21 cellular contexts compared by ENCODE assay signal in the genomic region with DNA sequence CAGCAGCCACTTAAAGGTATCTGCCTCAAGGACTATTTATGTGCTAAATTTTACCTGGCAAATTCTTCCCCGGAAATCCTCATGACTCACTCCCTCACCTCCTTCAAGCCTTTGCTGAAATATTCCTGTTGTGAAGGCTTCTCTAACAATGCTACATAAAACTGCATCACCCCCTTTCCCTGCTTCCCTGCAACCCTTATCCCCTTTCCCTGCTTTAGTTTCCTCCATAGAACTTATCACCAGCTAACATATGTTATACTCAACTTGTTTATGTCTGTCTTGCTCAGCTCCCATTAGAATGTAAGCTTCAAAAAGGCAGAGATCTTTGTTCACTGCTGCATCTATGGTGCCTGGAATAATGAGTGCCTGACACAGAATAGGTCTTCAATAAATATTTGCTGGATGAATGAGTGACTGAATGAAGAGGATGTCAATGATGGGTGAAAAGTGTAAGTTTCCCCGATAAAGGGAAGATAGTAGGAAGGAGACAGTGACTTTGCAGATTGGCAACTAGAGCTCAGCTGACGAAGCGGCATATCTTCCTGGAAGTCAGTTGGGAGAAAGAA. TPM values are rescaled to one million over a fixed set of nuclear protein-coding genes. Genes with fewer than 3 reads are reported as not detected.
A peak's percentile ranks its signal among the peaks of the same experiment; 100 is the strongest.
DNase-seq lines count a peak whose midpoint lies in the region; ATAC-seq, FAIRE-seq and TF ChIP-seq lines count a peak whose summit lies in the region.
"Had no signal": no experiment of that assay in that cellular context is flagged by ENCODE, and none has a peak within 500 bp of the region (broad histone marks: within the 10 kb centered on the region; RNA-seq: fewer than 3 reads in every experiment).

No MANE protein-coding gene starts in this region.

- no peak overlapping the region for H2BK120ac ChIP-seq in trophoblast cell (ENCODE audit: insufficient read depth, low read length, poor library complexity)

- TF ChIP-seq CTCF in K562 (IDR thresholded peaks at IDR 0.05 in 2 of 3, conservative IDR thresholded peaks at IDR 0.05 in 1 of 3; ENCODE audit: insufficient read depth in 2 of 3, low read depth in 1 of 3, low read length in 3 of 3), result no peak
- TF ChIP-seq CTCF in epithelial cell of esophagus (IDR thresholded peaks at IDR 0.05; ENCODE audit: insufficient read depth, low read depth, low read length, missing control alignments), result no peak

- no peak overlapping the region; the same call in 1 of the 2 replicates for H3K4me3 ChIP-seq in K562
- H3K4me3 ChIP-seq in epithelial cell of esophagus (ENCODE audit: low read length), result no peak overlapping the region
- H3K4me3 ChIP-seq in trophoblast cell (ENCODE audit: low read depth, low read length), result no peak overlapping the region
- H3K4me3 ChIP-seq: Peyer's patch had no signal

- peak; percentile 70 for FAIRE-seq in K562 (lab: Jason Lieb, UNC)
- FAIRE-seq: GM12892, H54 had no signal

- H3K36me3 ChIP-seq in K562 (ENCODE audit: control insufficient read depth, insufficient read depth, low read length), result no peaks in the 10 kb centered on the region
- no peaks in the 10 kb centered on the region for H3K36me3 ChIP-seq in trophoblast cell (ENCODE audit: control insufficient read depth in 1 of 2, insufficient read depth in 2 of 2, low read length in 2 of 2)
- H3K36me3 ChIP-seq: Peyer's patch had no signal

- H3K4me2 ChIP-seq in K562 (ENCODE audit: insufficient read depth, low read length) (peak overlapping the region; percentile 72), trophoblast cell (ENCODE audit: low read length) (no peak overlapping the region)
- H3K4me2 ChIP-seq: SK-N-SH had no signal

- H2AFZ ChIP-seq in K562 (ENCODE audit: low read depth, low read length) (peak overlapping the region; percentile 86), trophoblast cell (ENCODE audit: insufficient read depth, low read length, poor library complexity) (peak overlapping the region; percentile 13)

- no peaks in the 10 kb centered on the region for H4K20me1 ChIP-seq in K562 (replicated peaks; ENCODE audit: control insufficient read depth, insufficient read depth, low read length)

- no peak overlapping the region for H2BK5ac ChIP-seq in trophoblast cell (ENCODE audit: low read depth, low read length, poor library complexity)

- intact Hi-C loops in K562 (cut with micrococcal nuclease), result loop anchor here (2.0 kb wide), 1 partner anchor 35 kb away; no protein-coding TSS in a partner anchor

- H3K14ac ChIP-seq in trophoblast cell (ENCODE audit: low read length), result no peak overlapping the region

- H3K79me1 ChIP-seq in trophoblast cell (ENCODE audit: low read length), result peaks cover 19% of the 10 kb centered on the region

- BruUV-seq in K562 (replicated peaks; lab: Mats Ljungman, UMichigan), result no TSS peak

- H3K27me3 ChIP-seq in K562 (ENCODE audit: control insufficient read depth in 2 of 2, insufficient read depth in 2 of 2, low read length in 2 of 2) (no peaks in the 10 kb centered on the region), trophoblast cell (ENCODE audit: insufficient read depth, low read length) (no peaks in the 10 kb centered on the region)
- H3K27me3 ChIP-seq: Peyer's patch had no signal

- H3K9me3 ChIP-seq in K562 (replicated peaks; ENCODE audit: control insufficient read depth, insufficient read depth, low read depth, low read length), result 0 out of 2 replicates have a peak, but pooled peaks cover 6% of the 10 kb centered on the region
- no peaks in the 10 kb centered on the region for H3K9me3 ChIP-seq in trophoblast cell (ENCODE audit: insufficient read depth, low read depth, low read length)
- H3K9me3 ChIP-seq: Caco-2, Peyer's patch, SK-N-SH had no signal

- H2BK12ac ChIP-seq in trophoblast cell (ENCODE audit: low read length), result no peak overlapping the region

- peak; percentile 36; the same call in 1 of the 2 replicates for TF ChIP-seq EP300 in K562 (IDR thresholded peaks at IDR 0.05; ENCODE audit: low read length)

- no peak overlapping the region for H4K91ac ChIP-seq in trophoblast cell (ENCODE audit: low read depth, low read length)

- peak; percentile 62 for DNase-seq in OCI-M1 (lab: John Stamatoyannopoulos, UW)
- DNase-seq in K562 (ENCODE audit: extremely low read depth in 1 of 4, low spot score in 3 of 4), result peak; percentile 32 to 66 (median 48)
- peak; percentile 58 for DNase-seq in epithelial cell of esophagus (ENCODE audit: low read depth)
- DNase-seq in trophoblast cell, result peak in 1 of 2 donors; percentile 23
- no peak for DNase-seq in NCI-H2107 treated with DMSO at 0.1 percent for 48 hours (lab: John Stamatoyannopoulos, UW; ENCODE audit: unreplicated experiment)
- DNase-seq: Caco-2; CD4-positive, CD25-positive, alpha-beta regulatory T cell; DMS153; NCI-H1436 treated with DMSO at 0.1 percent for 48 hours; NCI-H2029 treated with DMSO at 0.1 percent for 48 hours; NCI-H524; Peyer's patch; Right ventricle myocardium superior; SK-N-SH had no signal

- TF ChIP-seq POLR2A in K562 (conservative IDR thresholded peaks at IDR 0.05), result no peak

- H3K4ac ChIP-seq in trophoblast cell (ENCODE audit: low read depth, low read length), result no peak overlapping the region

- no peak overlapping the region for H4K12ac ChIP-seq in trophoblast cell (ENCODE audit: low read depth, low read length)

- no peak overlapping the region for H3K23ac ChIP-seq in trophoblast cell (ENCODE audit: low read length)

- no peak overlapping the region for H2AK5ac ChIP-seq in trophoblast cell (ENCODE audit: low read length)

- POLR2A ChIA-PET in K562 (lab: Yijun Ruan, JAX), result interaction anchor here (0.5 to 3.0 kb wide), 6 partner anchors 10 to 286 kb away, joined by 3 to 11 read pairs (median 3); no protein-coding TSS in a partner anchor

- WGBS in K562 (ENCODE audit: insufficient coverage, low coverage, missing lambda C conversion rate), result 2% methylated on average over 4 of the region's 4 CpGs
- WGBS in trophoblast cell (ENCODE audit: extremely low coverage, insufficient coverage, insufficient read length), result no CpG with 5 or more reads among the region's 4 CpGs

- H3K27ac ChIP-seq in K562 (ENCODE audit: extremely low read depth, low read depth, low read length) (peak overlapping the region; percentile 80), trophoblast cell (ENCODE audit: low read depth, low read length) (no peak overlapping the region)
- H3K27ac ChIP-seq: Peyer's patch had no signal

- TF ChIP-seq RAD21 in K562 (CRISPR knock-in tag; conservative IDR thresholded peaks at IDR 0.05 in 1 of 2, IDR thresholded peaks at IDR 0.05 in 1 of 2), result no peak

- H3K79me2 ChIP-seq in K562 (ENCODE audit: control insufficient read depth, insufficient read depth, low read length) (no peaks in the 10 kb centered on the region), trophoblast cell (ENCODE audit: control insufficient read depth, insufficient read depth, low read length, poor library complexity) (peaks cover 2% of the 10 kb centered on the region)

- ATAC-seq in K562 (peak; percentile 74), HG02970 (IDR thresholded peaks at IDR 0.05; ENCODE audit: low FRiP score, unreplicated experiment) (no peak), GM19035 (IDR thresholded peaks at IDR 0.05; ENCODE audit: unreplicated experiment) (no peak)

- no peak overlapping the region for H3K18ac ChIP-seq in trophoblast cell (ENCODE audit: low read length)

- H3K9ac ChIP-seq in K562 (ENCODE audit: insufficient read depth in 1 of 2, low read depth in 2 of 2, low read length in 2 of 2), result peak overlapping the region in 1 of 2 experiments; percentile 54; a peak in 2 of 4 replicates
- no peak overlapping the region for H3K9ac ChIP-seq in trophoblast cell (ENCODE audit: low read length)
- H3K9ac ChIP-seq: SK-N-SH had no signal

- no peak overlapping the region for H4K8ac ChIP-seq in trophoblast cell (ENCODE audit: low read depth, low read length)

- no peaks in the 10 kb centered on the region for H3K9me1 ChIP-seq in K562 (ENCODE audit: control insufficient read depth, insufficient read depth, low read length)

- peaks cover 29 to 44% of the 10 kb centered on the region in 2 experiments for H3K4me1 ChIP-seq in K562 (replicated peaks in 1 of 2; ENCODE audit: control insufficient read depth in 2 of 2, insufficient read depth in 2 of 2, low read length in 2 of 2)
- peaks cover 0 to 8% of the 10 kb centered on the region in 2 experiments for H3K4me1 ChIP-seq in trophoblast cell (ENCODE audit: control insufficient read depth in 1 of 2, insufficient read depth in 2 of 2, low read length in 2 of 2)
- H3K4me1 ChIP-seq: Caco-2, Peyer's patch had no signal

- in situ Hi-C loops in K562 (cut with MboI), result no loop called here

- CTCF ChIA-PET in K562 (lab: Yijun Ruan, JAX; ENCODE audit: low intra/inter-chr PET ratio), result no interaction called here

TF ChIP-seq in K562, 482 proteins besides CTCF, POLR2A, EP300 and RAD21 (continues in another document):
- TF ChIP-seq SRSF9 (IDR thresholded peaks at IDR 0.05; ENCODE audit: borderline replicate concordance, low read depth, low read length) (no peak), ZNF165 (CRISPR knock-in tag; IDR thresholded peaks at IDR 0.05; ENCODE audit: borderline replicate concordance) (no peak), GATA2 (CRISPR knock-in tag; IDR thresholded peaks at IDR 0.05) (0 out of 2 replicates have a peak, but pooled peaks have one; percentile 23)

RNA-seq across cellular contexts. Expression of gene ZNF366, which starts 54.3 kb away (rescaled TPM):
- not detected in 2 replicates for total RNA-seq in K562 (2011; cell fraction: chromatin; rRNA removed; ENCODE audit: low replicate concordance)
- not detected in 2 replicates for total RNA-seq in K562 (2011; cell fraction: nucleolus; rRNA removed)
- not detected in 2 replicates for total RNA-seq in K562 (2011; cell fraction: nucleoplasm; rRNA removed)
- total RNA-seq in K562 (2014; rRNA removed) (not detected in 2 replicates), K562 (2014; rRNA removed; fragmentation: Illumina TruSeq; extraction: Trizol) (not detected in 2 replicates), K562 (2015; rRNA removed; fragmentation: Illumina TruSeq; extraction: Trizol) (not detected in 2 replicates), K562 (2021) (not detected in 2 replicates)
- polyA plus RNA-seq in K562 (2011; rRNA removed) (not detected in 2 replicates), K562 (2014; fragmentation: Illumina TruSeq; extraction: Trizol) (not detected in 2 replicates), K562 (2014; fragmentation: Nextera tagmentation; extraction: Ambion mirVana) (not detected), K562 (2014; rRNA removed) (not detected in 2 replicates)
- polyA plus RNA-seq in K562 (2011; cell fraction: cytosol; rRNA removed), result not detected in 2 replicates
- polyA plus RNA-seq in K562 (2011; cell fraction: nucleus; rRNA removed), result not detected in 2 replicates
- not detected in 2 replicates for polyA plus RNA-seq in K562 (2012)
- not detected in 2 replicates for polyA minus RNA-seq in K562 (2011; rRNA and poly(A)+ RNA removed)
- not detected in 2 replicates for polyA minus RNA-seq in K562 (2011; cell fraction: cytosol; rRNA and poly(A)+ RNA removed)
- polyA minus RNA-seq in K562 (2011; cell fraction: nucleus; rRNA and poly(A)+ RNA removed), result not detected in 2 replicates
- 0.53 and 0.68 TPM in 2 replicates for polyA plus RNA-seq in trophoblast cell (2013)
- total RNA-seq: B cell; Caco-2; CD4-positive, CD25-positive, alpha-beta regulatory T cell; HT1080 had no signal
- polyA plus RNA-seq: AG04450; CD4-positive, CD25-positive, alpha-beta regulatory T cell; SK-N-SH had no signal
